In the genomic region with DNA sequence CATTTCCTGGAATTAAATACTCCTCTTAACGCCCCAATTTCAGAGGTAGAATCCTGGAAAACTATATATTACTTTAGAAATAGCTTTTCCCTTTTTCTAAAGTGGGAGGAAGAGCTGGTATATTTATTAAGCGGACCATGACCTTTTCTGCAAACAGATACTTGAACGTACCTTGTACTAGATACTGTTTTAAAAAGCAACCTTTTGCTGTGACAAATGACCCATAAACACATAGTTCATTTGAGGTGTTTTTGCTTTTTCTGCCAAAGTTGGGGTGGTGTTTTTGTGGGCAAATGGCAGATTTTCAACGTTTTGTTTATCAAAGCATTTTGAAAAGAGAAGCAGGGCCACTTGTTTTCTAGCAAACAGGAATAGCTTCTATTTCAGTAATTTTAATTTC, we compare ENCODE assay signal across 9 cellular contexts. TPM values are rescaled to one million over a fixed set of nuclear protein-coding genes. Genes with fewer than 3 reads are reported as not detected.
DNase-seq lines count a peak whose midpoint lies in the region; ATAC-seq and TF ChIP-seq lines count a peak whose summit lies in the region.
"Had no signal": no experiment of that assay in that cellular context is flagged by ENCODE, and none has a peak within 500 bp of the region (broad histone marks: within the 10 kb centered on the region; RNA-seq: fewer than 3 reads in every experiment).

No MANE protein-coding gene starts in this region.

- H3K4me3 ChIP-seq in GM12864 (ENCODE audit: low read depth, low read length) (peak overlapping the region; percentile 93), OCI-LY7 (ENCODE audit: low read depth, low read length, poor library complexity, severe bottlenecking) (peak overlapping the region; percentile 93), esophagus muscularis mucosa (peak overlapping the region; percentile 89 to 97 (median 93)), rectal smooth muscle tissue (ENCODE audit: low read length) (peak overlapping the region; percentile 19), testis (peak overlapping the region in 1 of 2 donors; percentile 96)

- H3K9me3 ChIP-seq in OCI-LY7 (ENCODE audit: low read length), result no peaks in the 10 kb centered on the region
- no peaks in the 10 kb centered on the region for H3K9me3 ChIP-seq in esophagus muscularis mucosa
- no peaks in the 10 kb centered on the region for H3K9me3 ChIP-seq in testis

- DNase-seq in GM12864 (ENCODE audit: low read depth) (no peak), OCI-LY7 (ENCODE audit: low spot score) (no peak), esophagus muscularis mucosa (ENCODE audit: extremely low spot score) (no peak), NCI-H226 (no peak), testis (no peak), COR-L47 (lab: John Stamatoyannopoulos, UW) (no peak)
- DNase-seq: NCI-H510A had no signal

- no peak for TF ChIP-seq POLR2A in esophagus muscularis mucosa (IDR thresholded peaks at IDR 0.05; ENCODE audit: low read depth)
- no peak for TF ChIP-seq POLR2A in testis (IDR thresholded peaks at IDR 0.05)

- no peak overlapping the region for H3K9ac ChIP-seq in rectal smooth muscle tissue (ENCODE audit: low read length)

- peak overlapping the region; percentile 98 for H3K4me2 ChIP-seq in OCI-LY7 (ENCODE audit: low read length)

- no TSS peak for BruUV-seq in OCI-LY7 (replicated peaks; lab: Mats Ljungman, UMichigan)

- POLR2A ChIA-PET in OCI-LY7 (lab: Charles Lee), result interaction anchor here (1.0 to 1.6 kb wide), 2 partner anchors 13 to 17 kb away, joined by 4 to 5 read pairs; no protein-coding TSS in a partner anchor

- CTCF ChIA-PET in OCI-LY7 (lab: Charles Lee; ENCODE audit: unreplicated experiment), result no interaction called here

- H4K20me1 ChIP-seq in OCI-LY7 (ENCODE audit: insufficient read depth, low read length), result peaks cover 29% of the 10 kb centered on the region

- TF ChIP-seq CTCF in GM12864 (IDR thresholded peaks at IDR 0.05; ENCODE audit: low read depth, low read length, missing control alignments) (no peak), OCI-LY7 (conservative IDR thresholded peaks at IDR 0.05; ENCODE audit: low read length) (no peak), esophagus muscularis mucosa (IDR thresholded peaks at IDR 0.05) (no peak), testis (IDR thresholded peaks at IDR 0.05) (no peak)

- intact Hi-C loops in OCI-LY7 (cut with micrococcal nuclease; ENCODE audit: unreplicated experiment), result loop anchor here (5.0 to 10.0 kb wide), 4 partner anchors 272 to 982 kb away; a partner anchor contains a TSS
- intact Hi-C loops in esophagus muscularis mucosa (cut with DNase I), result no loop called here
- intact Hi-C loops in testis (cut with DNase I; ENCODE audit: low total_unique reads), result no loop called here

- 48% methylated on average over 4 of the region's 4 CpGs for WGBS in esophagus muscularis mucosa
- WGBS in testis, 2 donors, result 16 to 27% methylated on average over 4 of the region's 4 CpGs

- no peak for TF ChIP-seq EP300 in esophagus muscularis mucosa (IDR thresholded peaks at IDR 0.05)

- H3K27me3 ChIP-seq in esophagus muscularis mucosa, result no peaks in the 10 kb centered on the region
- H3K27me3 ChIP-seq in rectal smooth muscle tissue (ENCODE audit: control insufficient read depth, insufficient read depth, low read length), result no peaks in the 10 kb centered on the region
- no peaks in the 10 kb centered on the region for H3K27me3 ChIP-seq in testis

- no peaks in the 10 kb centered on the region for H3K9me2 ChIP-seq in OCI-LY7 (ENCODE audit: insufficient read depth, low read length)

- no peak for ATAC-seq in HG02763 (IDR thresholded peaks at IDR 0.05; ENCODE audit: unreplicated experiment)

- peaks cover 65% of the 10 kb centered on the region for H3K79me2 ChIP-seq in OCI-LY7 (ENCODE audit: insufficient read depth, low read depth, low read length)

- no peak overlapping the region for H2AFZ ChIP-seq in OCI-LY7 (ENCODE audit: low read length)

- H3K36me3 ChIP-seq in OCI-LY7 (ENCODE audit: insufficient read depth, low read length) (peaks cover 25% of the 10 kb centered on the region), esophagus muscularis mucosa (peaks cover 0 to 4% (median 0%) of the 10 kb centered on the region in 4 donors), rectal smooth muscle tissue (ENCODE audit: control insufficient read depth, insufficient read depth, low read length) (peaks cover 4% of the 10 kb centered on the region), testis (ENCODE audit: low read depth, missing control alignments) (no peaks in the 10 kb centered on the region)

- H3K27ac ChIP-seq in OCI-LY7 (ENCODE audit: low read depth, low read length, poor library complexity, severe bottlenecking), result no peak overlapping the region
- peak overlapping the region in 1 of 4 donors; percentile 99 for H3K27ac ChIP-seq in esophagus muscularis mucosa (replicated peaks in 1 of 4)
- no peak overlapping the region for H3K27ac ChIP-seq in rectal smooth muscle tissue (ENCODE audit: low read depth, low read length)
- peak overlapping the region in 1 of 2 donors; percentile 98 for H3K27ac ChIP-seq in testis

- peaks cover 33% of the 10 kb centered on the region for H3K4me1 ChIP-seq in OCI-LY7 (ENCODE audit: insufficient read depth, low read length, poor library complexity, severe bottlenecking)
- H3K4me1 ChIP-seq in esophagus muscularis mucosa, result peaks cover 25 to 68% (median 47%) of the 10 kb centered on the region in 4 donors
- peaks cover 9% of the 10 kb centered on the region for H3K4me1 ChIP-seq in rectal smooth muscle tissue (ENCODE audit: control insufficient read depth, insufficient read depth, low read length)
- peaks cover 19% of the 10 kb centered on the region for H3K4me1 ChIP-seq in testis

RNA-seq across cellular contexts. Expression of a gene that starts 2.2 kb away (rescaled TPM):
- 62.1 and 73.8 TPM in 2 replicates for total RNA-seq in OCI-LY7 (2014; rRNA removed; shearing (Covaris generic))
- 81.9 and 91.1 TPM in 2 replicates for total RNA-seq in OCI-LY7 (2022)
- total RNA-seq in esophagus muscularis mucosa, result 10 to 100 TPM; 73.6 to 91.4 (median 83.8) TPM
- 100 to 1,000 TPM; 184 to 203 TPM for total RNA-seq in testis
- polyA plus RNA-seq in testis (ENCODE audit: insufficient read depth, low read depth, low replicate concordance), result 270 TPM

RNA-seq across cellular contexts. Expression of a gene that starts 12.6 kb away (rescaled TPM):
- total RNA-seq in OCI-LY7 (2014; rRNA removed; shearing (Covaris generic)), result not detected in 2 replicates
- total RNA-seq in OCI-LY7 (2022), result not detected in 2 replicates
- not detected for total RNA-seq in esophagus muscularis mucosa
- total RNA-seq in testis, result 1 to 10 TPM in 1 of 2 donors, under 1 TPM in 1; 0.93 to 1.3 TPM
- polyA plus RNA-seq in testis (ENCODE audit: insufficient read depth, low read depth, low replicate concordance), result 3.0 TPM
